13 cellular contexts compared by ENCODE assay signal in genomic region chr2:79369127-79369526, GRCh38.
"Had no signal": no experiment of that assay in that cellular context is flagged by ENCODE, and none has a peak within 500 bp of the region (broad histone marks: within the 10 kb centered on the region; RNA-seq: fewer than 3 reads in every experiment).

No MANE protein-coding gene starts in this region.

- DNase-seq: activated CD4-positive, alpha-beta T cell treated with anti-CD3 and anti-CD28 coated beads, Interleukin-2, amount 10 ng/mL, durations not matched to agents 7 days and 5 days; activated CD4-positive, CD25-positive, alpha-beta regulatory T cell; activated CD8-positive, alpha-beta memory T cell treated with anti-CD3 and anti-CD28 coated beads for 24 hours; activated naive CD4-positive, alpha-beta T cell treated with Interleukin-2 at 50 U/mL for 16 hours; activated naive CD8-positive, alpha-beta T cell treated with anti-CD3 and anti-CD28 coated beads, Interleukin-2, amount 50 U/mL, for 24 hours; foreskin keratinocyte; heart right ventricle; kidney; left ventricle myocardium superior; mesendoderm; sigmoid colon; stimulated activated CD4-positive, alpha-beta T cell treated with anti-CD3 and anti-CD28 coated beads, Interleukin-2, amount 100 ng/mL, for 24 hours; stimulated activated naive CD4-positive, alpha-beta T cell had no signal
